35 cellular contexts compared by ENCODE assay signal in the genomic region with DNA sequence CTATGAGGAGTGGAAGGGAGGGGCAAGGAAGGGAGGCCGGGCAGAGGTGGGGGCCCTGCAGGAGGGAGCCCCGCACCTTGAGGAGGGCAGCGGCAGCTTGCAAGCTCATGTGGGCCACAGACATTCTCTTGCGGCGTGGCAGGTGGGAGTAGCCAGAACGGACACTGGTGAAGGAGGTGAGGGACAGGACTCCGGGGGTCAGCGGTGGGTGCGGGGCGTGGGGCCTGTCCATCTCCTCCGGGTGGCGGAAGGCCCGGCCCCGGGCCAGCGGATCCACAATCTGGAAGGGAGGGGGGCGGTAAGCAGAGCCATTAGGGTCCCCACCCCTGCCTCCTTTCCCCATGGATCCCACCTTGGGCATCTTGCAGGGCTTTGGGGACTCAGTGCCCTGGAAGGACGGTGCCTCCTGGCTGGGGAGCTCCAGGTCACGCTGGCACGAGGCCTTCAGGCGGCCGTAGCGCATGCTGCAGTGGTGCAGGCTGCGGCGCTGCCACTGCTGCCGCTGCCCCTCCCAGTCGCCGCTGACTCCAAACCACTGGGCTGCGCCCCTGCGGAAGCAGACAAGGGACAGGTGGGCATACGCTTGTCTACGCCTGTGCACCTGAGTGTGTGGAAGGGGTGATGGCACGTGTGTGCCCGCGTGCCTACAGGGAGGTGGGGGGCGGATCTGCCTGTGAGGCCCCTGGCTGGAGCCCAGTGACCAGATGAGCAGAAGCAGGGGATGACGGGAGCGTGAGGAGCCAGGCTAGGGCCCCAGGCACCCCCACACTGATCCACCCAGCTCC. TPM values are rescaled to one million over a fixed set of nuclear protein-coding genes. Genes with fewer than 3 reads are reported as not detected.
DNase-seq lines count a peak whose midpoint lies in the region; ATAC-seq, FAIRE-seq and TF ChIP-seq lines count a peak whose summit lies in the region.
"Had no signal": no experiment of that assay in that cellular context is flagged by ENCODE, and none has a peak within 500 bp of the region (broad histone marks: within the 10 kb centered on the region; RNA-seq: fewer than 3 reads in every experiment).

No MANE protein-coding gene starts in this region.

- H3K4me1 Mint-ChIP-seq in stimulated activated naive CD8-positive, alpha-beta T cell treated with anti-CD3 and anti-CD28 coated beads, Interleukin-15, amount 100 ng/mL, for 72 hours, result peaks cover 19% of the 10 kb centered on the region
- H3K4me1 Mint-ChIP-seq in naive B cell, result peaks cover 42 to 72% (median 70%) of the 10 kb centered on the region in 3 donors

- H3F3A ChIP-seq in PC-3 (ENCODE audit: low read length, unreplicated experiment), result no peaks in the 10 kb centered on the region

- H3K27me3 ChIP-seq in GM12878 (replicated peaks in 1 of 2; ENCODE audit: control insufficient read depth in 2 of 2, insufficient read depth in 2 of 2, low read length in 1 of 2) (no peaks in the 10 kb centered on the region), psoas muscle (ENCODE audit: insufficient read depth in 3 of 3, low read length in 2 of 3) (no peaks in the 10 kb centered on the region), PC-3 (ENCODE audit: low read length) (no peaks in the 10 kb centered on the region)
- H3K27me3 ChIP-seq: uterus had no signal

- no peaks in the 10 kb centered on the region for H3K27me3 Mint-ChIP-seq in stimulated activated naive CD8-positive, alpha-beta T cell treated with anti-CD3 and anti-CD28 coated beads, Interleukin-15, amount 100 ng/mL, for 72 hours
- peaks cover 0 to 5% (median 4%) of the 10 kb centered on the region in 3 donors for H3K27me3 Mint-ChIP-seq in naive B cell
- H3K27me3 Mint-ChIP-seq: activated naive CD8-positive, alpha-beta T cell treated with anti-CD3 and anti-CD28 coated beads, Interleukin-2, amount 50 U/mL, for 24 hours; effector memory CD8-positive, alpha-beta T cell; naive thymus-derived CD4-positive, alpha-beta T cell had no signal

- TF ChIP-seq CTCF in GM12878 (IDR thresholded peaks at IDR 0.05 in 2 of 3, conservative IDR thresholded peaks at IDR 0.05 in 1 of 3; ENCODE audit: control insufficient read depth in 2 of 3, extremely low read depth in 1 of 3, insufficient read depth in 1 of 3, low read depth in 3 of 3, low read length in 3 of 3), result no peak
- no peak for TF ChIP-seq CTCF in psoas muscle (IDR thresholded peaks at IDR 0.05)
- no peak for TF ChIP-seq CTCF in PC-3 (conservative IDR thresholded peaks at IDR 0.05; ENCODE audit: low read depth, low read length)

- H3K36me3 ChIP-seq in GM12878 (ENCODE audit: control insufficient read depth in 2 of 2, insufficient read depth in 2 of 2, low read length in 1 of 2) (peaks cover 4 to 5% of the 10 kb centered on the region in 2 experiments; a peak in 2 of 4 replicates), psoas muscle (ENCODE audit: insufficient read depth in 1 of 2, low read depth in 1 of 2) (peaks cover 0 to 35% of the 10 kb centered on the region in 2 donors), PC-3 (ENCODE audit: low read depth, low read length) (no peaks in the 10 kb centered on the region)
- H3K36me3 ChIP-seq: thoracic aorta, uterus had no signal

- SMC1A ChIA-PET in GM12878 (lab: Charles Lee; ENCODE audit: uncharacterized antibody, unreplicated experiment), result interaction anchor here (12.0 kb wide), 1 partner anchor 21 kb away, joined by 115 read pairs; a partner anchor contains a TSS

- BruUV-seq in GM12878 (replicated peaks; lab: Mats Ljungman, UMichigan) (TSS peak; percentile 10), PC-3 (replicated peaks; lab: Mats Ljungman, UMichigan) (no TSS peak)

- FAIRE-seq in GM12878 (lab: Jason Lieb, UNC) (no peak), frontal cortex (lab: Jason Lieb, UNC) (no peak)
- FAIRE-seq: astrocyte had no signal

- H3K4me3 ChIP-seq in GM12878 (no peak overlapping the region), psoas muscle (no peak overlapping the region), PC-3 (ENCODE audit: low read length) (no peak overlapping the region)
- H3K4me3 ChIP-seq: HAP-1, thoracic aorta, uterus had no signal

- no peak for DNase-seq in stimulated activated naive CD8-positive, alpha-beta T cell treated with anti-CD3 and anti-CD28 coated beads, Interleukin-15, amount 100 ng/mL, for 72 hours
- no peak for DNase-seq in stimulated activated naive CD8-positive, alpha-beta T cell treated with anti-CD3 and anti-CD28 coated beads, Interleukin-15, Interleukin-2, amounts not matched to agents 100 U/mL and 50 U/mL, for 24 hours
- DNase-seq in GM12878 (ENCODE audit: low read depth, low spot score) (no peak), naive B cell (no peak), frontal cortex (ENCODE audit: low spot score in 2 of 2) (no peak), psoas muscle (no peak), SK-N-DZ (ENCODE audit: low spot score) (no peak), PC-3 (no peak)
- DNase-seq: activated CD4-positive, alpha-beta T cell treated with anti-CD3 and anti-CD28 coated beads, Interleukin-2, amount 50 U/mL, for 48 hours; activated naive CD4-positive, alpha-beta T cell; activated naive CD8-positive, alpha-beta T cell treated with anti-CD3 and anti-CD28 coated beads, Interleukin-2, amount 50 U/mL, for 24 hours; AML-193; DMS153; effector memory CD8-positive, alpha-beta T cell; erythroblast; glutamatergic neuron; left ventricle myocardium superior; midbrain; naive thymus-derived CD4-positive, alpha-beta T cell; NCI-H1092; NCI-H1694; NCI-H2171; NCI-H82; stimulated activated naive CD4-positive, alpha-beta T cell; T-helper 2 cell; uterus had no signal

- peaks cover 8% of the 10 kb centered on the region; the same call in 1 of the 2 replicates for H3K79me2 ChIP-seq in GM12878 (ENCODE audit: control insufficient read depth, insufficient read depth, low read length)
- no peaks in the 10 kb centered on the region for H3K79me2 ChIP-seq in PC-3 (ENCODE audit: low read length)

- no peaks in the 10 kb centered on the region for H3K9me3 Mint-ChIP-seq in stimulated activated naive CD8-positive, alpha-beta T cell treated with anti-CD3 and anti-CD28 coated beads, Interleukin-15, amount 100 ng/mL, for 72 hours
- peaks cover 0 to 4% (median 2%) of the 10 kb centered on the region in 7 donors for H3K9me3 Mint-ChIP-seq in naive B cell
- H3K9me3 Mint-ChIP-seq: activated naive CD8-positive, alpha-beta T cell treated with anti-CD3 and anti-CD28 coated beads, Interleukin-2, amount 50 U/mL, for 24 hours; effector memory CD8-positive, alpha-beta T cell; naive thymus-derived CD4-positive, alpha-beta T cell had no signal

- 96% methylated on average over 37 of the region's 37 CpGs for WGBS in GM12878 (ENCODE audit: insufficient coverage, insufficient replicate concordance, low lambda C conversion rate, missing lambda C conversion rate)
- 92 to 94% (median 92%) methylated on average over 34 to 37 of the region's 37 CpGs for WGBS in psoas muscle, 3 donors

- TF ChIP-seq RAD21 in GM12878 (IDR thresholded peaks at IDR 0.05; ENCODE audit: insufficient read depth, low read depth, low read length), result no peak

- H3K9me3 ChIP-seq in GM12878 (replicated peaks; ENCODE audit: control insufficient read depth, insufficient read depth, low read length), result no peaks in the 10 kb centered on the region
- H3K9me3 ChIP-seq in psoas muscle, result no peaks in the 10 kb centered on the region
- no peaks in the 10 kb centered on the region for H3K9me3 ChIP-seq in PC-3 (ENCODE audit: low read length)
- H3K9me3 ChIP-seq: HAP-1, thoracic aorta, uterus had no signal

- H3K9me2 ChIP-seq in PC-3 (replicated peaks; ENCODE audit: low read length), result no peaks in the 10 kb centered on the region

- no peak for TF ChIP-seq POLR2A in GM12878 (IDR thresholded peaks at IDR 0.05; ENCODE audit: low read depth, low read length)

- POLR2A ChIA-PET in GM12878 (lab: Charles Lee) (no interaction called here), PC-3 (lab: Charles Lee; ENCODE audit: unreplicated experiment) (interaction anchor here (0.5 kb wide), 1 partner anchor 53 kb away, joined by 7 read pairs; no protein-coding TSS in a partner anchor)

- H3K4me1 ChIP-seq in GM12878 (ENCODE audit: control insufficient read depth, insufficient read depth, low read length) (peaks cover 38% of the 10 kb centered on the region), psoas muscle (no peaks in the 10 kb centered on the region), PC-3 (ENCODE audit: insufficient read depth, low read length) (no peaks in the 10 kb centered on the region; the same call in 1 of the 2 replicates)
- H3K4me1 ChIP-seq: uterus had no signal

- H3K27ac ChIP-seq in GM12878 (ENCODE audit: control insufficient read depth, insufficient read depth) (no peak overlapping the region; the same call in 1 of the 2 replicates), psoas muscle (no peak overlapping the region), PC-3 (ENCODE audit: low read length) (no peak overlapping the region)
- H3K27ac ChIP-seq: thoracic aorta, uterus had no signal

- RAD21 ChIA-PET in GM12878 (lab: Charles Lee; ENCODE audit: unreplicated experiment), result interaction anchor here (0.9 kb wide), 1 partner anchor 14 kb away, joined by 3 read pairs; no protein-coding TSS in a partner anchor

- no peak for TF ChIP-seq EP300 in GM12878 (IDR thresholded peaks at IDR 0.05; ENCODE audit: borderline replicate concordance in 1 of 2, control insufficient read depth in 1 of 2, low read depth in 2 of 2, low read length in 2 of 2)

- no peak overlapping the region for H3K27ac Mint-ChIP-seq in stimulated activated naive CD8-positive, alpha-beta T cell treated with anti-CD3 and anti-CD28 coated beads, Interleukin-15, amount 100 ng/mL, for 72 hours
- peak overlapping the region; percentile 83 to 99 (median 94) for H3K27ac Mint-ChIP-seq in naive B cell
- H3K27ac Mint-ChIP-seq: activated naive CD8-positive, alpha-beta T cell treated with anti-CD3 and anti-CD28 coated beads, Interleukin-2, amount 50 U/mL, for 24 hours; naive thymus-derived CD4-positive, alpha-beta T cell had no signal

- no peaks in the 10 kb centered on the region for H4K20me1 ChIP-seq in GM12878 (ENCODE audit: control insufficient read depth, insufficient read depth)
- H4K20me1 ChIP-seq in PC-3 (ENCODE audit: low read length), result no peaks in the 10 kb centered on the region

- H3K36me3 Mint-ChIP-seq in naive B cell, result peaks cover 9% of the 10 kb centered on the region in 2 donors

- H3K4me3 Mint-ChIP-seq in stimulated activated naive CD8-positive, alpha-beta T cell treated with anti-CD3 and anti-CD28 coated beads, Interleukin-15, amount 100 ng/mL, for 72 hours, result no peak overlapping the region
- H3K4me3 Mint-ChIP-seq in naive B cell, result peak overlapping the region in 6 of 8 donors; percentile 56 to 93 (median 82)
- H3K4me3 Mint-ChIP-seq: activated naive CD8-positive, alpha-beta T cell treated with anti-CD3 and anti-CD28 coated beads, Interleukin-2, amount 50 U/mL, for 24 hours; effector memory CD8-positive, alpha-beta T cell; naive thymus-derived CD4-positive, alpha-beta T cell had no signal

- peak; percentile 32 for ATAC-seq in stimulated activated naive CD8-positive, alpha-beta T cell treated with anti-CD3 and anti-CD28 coated beads, Interleukin-15, amount 100 ng/mL, for 72 hours
- ATAC-seq in stimulated activated naive CD8-positive, alpha-beta T cell treated with anti-CD3 and anti-CD28 coated beads, Interleukin-15, Interleukin-2, amounts not matched to agents 100 U/mL and 50 U/mL, for 24 hours, result no peak
- ATAC-seq in GM12878 (no peak), naive B cell (ENCODE audit: low read depth in 2 of 2) (no peak), psoas muscle (no peak), PC-3 (no peak)
- ATAC-seq: activated CD4-positive, CD25-positive, alpha-beta regulatory T cell treated with anti-CD3 and anti-CD28 coated beads, Interleukin-2, amount 50 U/mL, for 24 hours; activated naive CD8-positive, alpha-beta T cell treated with anti-CD3 and anti-CD28 coated beads, Interleukin-2, amount 50 U/mL, for 24 hours; effector memory CD8-positive, alpha-beta T cell; left ventricle myocardium superior; naive thymus-derived CD4-positive, alpha-beta T cell; SK-N-SH treated with all-trans-retinoic acid at 6 μM for 48 hours had no signal

- no peak overlapping the region for H2AFZ ChIP-seq in GM12878 (ENCODE audit: control insufficient read depth, low read depth, low read length)
- H2AFZ ChIP-seq in PC-3 (ENCODE audit: low read length), result no peak overlapping the region

- intact Hi-C loops in GM12878 (cut with micrococcal nuclease; ENCODE audit: unreplicated experiment) (no loop called here), psoas muscle (cut with DNase I) (no loop called here), PC-3 (cut with micrococcal nuclease) (no loop called here)

- CTCF ChIA-PET in GM12878 (lab: Yijun Ruan, JAX), result no interaction called here
- CTCF ChIA-PET in PC-3 (lab: Charles Lee), result no interaction called here

- in situ Hi-C loops in GM12878 (cut with MboI), result no loop called here

- peak overlapping the region; percentile 54; the same call in 1 of the 2 replicates for H3K4me2 ChIP-seq in GM12878 (ENCODE audit: control insufficient read depth, insufficient read depth)
- H3K4me2 ChIP-seq in PC-3 (ENCODE audit: low read length), result no peak overlapping the region

- H3K9ac ChIP-seq in GM12878 (ENCODE audit: control insufficient read depth, insufficient read depth, low read length) (no peak overlapping the region), PC-3 (ENCODE audit: low read length) (no peak overlapping the region)

RNA-seq across cellular contexts. Expression of a gene that starts 11.5 kb away (rescaled TPM):
- total RNA-seq in GM12878 (2013; cell fraction: nucleolus; rRNA removed), result not detected in 2 replicates
- total RNA-seq in GM12878 (2014; rRNA removed), result not detected in 2 replicates
- total RNA-seq in GM12878 (2014; rRNA removed; fragmentation: Illumina TruSeq; extraction: Trizol), result not detected in 2 replicates
- total RNA-seq in GM12878 (2021), result 0.23 TPM in 1 of 2 replicates, not detected in the other
- not detected for polyA plus RNA-seq in GM12878 (2011; ENCODE audit: low read depth)
- not detected in 2 replicates for polyA plus RNA-seq in GM12878 (2011; rRNA removed)
- polyA plus RNA-seq in GM12878 (2011; cell fraction: cytosol; rRNA removed), result 0.07 TPM in 1 of 2 replicates, not detected in the other
- polyA plus RNA-seq in GM12878 (2011; cell fraction: nucleus; rRNA removed), result 0.29 TPM in 1 of 2 replicates, not detected in the other
- 0.48 TPM in 1 of 2 replicates, not detected in the other for polyA plus RNA-seq in GM12878 (2012)
- polyA plus RNA-seq in GM12878 (2014; fragmentation: Illumina TruSeq; extraction: Trizol), result not detected in 2 replicates
- polyA plus RNA-seq in GM12878 (2014; fragmentation: Nextera tagmentation; extraction: Ambion mirVana), result not detected
- not detected in 2 replicates for polyA plus RNA-seq in GM12878 (2014; rRNA removed)
- polyA plus RNA-seq in GM12878 (2016; fragmentation: Nextera tagmentation; extraction: Ambion mirVana), result not detected
- polyA minus RNA-seq in GM12878 (2011; rRNA and poly(A)+ RNA removed), result not detected in 2 replicates
- not detected in 2 replicates for polyA minus RNA-seq in GM12878 (2011; cell fraction: cytosol; rRNA and poly(A)+ RNA removed)
- polyA minus RNA-seq in GM12878 (2011; cell fraction: nucleus; rRNA and poly(A)+ RNA removed), result not detected in 2 replicates
- 1 to 10 TPM in 1 of 6 donors, under 1 TPM in 2, not detected in 3; 0.24 to 1.2 (median 0.43) TPM for polyA plus RNA-seq in naive B cell (ENCODE audit: low read depth in 6 of 6)
- total RNA-seq in frontal cortex, result not detected
- not detected for total RNA-seq in psoas muscle
- under 1 TPM in 2 of 3 donors, not detected in 1; 0.09 to 0.13 TPM for polyA plus RNA-seq in psoas muscle
- polyA plus RNA-seq in SK-N-DZ (2014; cell fraction: cytosol; rRNA removed), result not detected in 2 replicates
- polyA plus RNA-seq in SK-N-DZ (2014; cell fraction: nucleus; rRNA removed), result not detected in 2 replicates
- total RNA-seq in PC-3 (2014; rRNA removed), result not detected in 2 replicates
- total RNA-seq: A673; astrocyte; cardiac septum; left ventricle myocardium superior; naive thymus-derived CD4-positive, alpha-beta T cell; NCI-H460; osteoblast; thoracic aorta; uterus had no signal
- polyA plus RNA-seq: naive thymus-derived CD4-positive, alpha-beta T cell had no signal

RNA-seq across cellular contexts. Expression of a gene that starts 22.3 kb away (rescaled TPM):
- 130 and 159 TPM in 2 replicates for total RNA-seq in GM12878 (2013; cell fraction: nucleolus; rRNA removed)
- total RNA-seq in GM12878 (2014; rRNA removed) (22.5 and 31.1 TPM in 2 replicates), GM12878 (2014; rRNA removed; fragmentation: Illumina TruSeq; extraction: Trizol) (10.9 and 12.2 TPM in 2 replicates), GM12878 (2021) (30.5 and 43.0 TPM in 2 replicates), frontal cortex (1.6 TPM), psoas muscle (10 to 100 TPM in 3 of 4 donors, 1 to 10 TPM in 1; 6.6 to 23.1 (median 12.4) TPM), PC-3 (2014; rRNA removed) (52.3 and 74.8 TPM in 2 replicates)
- 10.0 TPM for polyA plus RNA-seq in GM12878 (2011; ENCODE audit: low read depth)
- polyA plus RNA-seq in GM12878 (2011; rRNA removed) (2.0 and 6.5 TPM in 2 replicates), GM12878 (2014; fragmentation: Illumina TruSeq; extraction: Trizol) (3.7 and 12.9 TPM in 2 replicates), GM12878 (2014; fragmentation: Nextera tagmentation; extraction: Ambion mirVana) (1 to 10 TPM in 1 of 2 experiments, under 1 TPM in 1; 0.97 to 1.1 TPM), GM12878 (2014; rRNA removed) (38.3 and 42.4 TPM in 2 replicates), GM12878 (2016; fragmentation: Nextera tagmentation; extraction: Ambion mirVana) (10 to 100 TPM; 24.5 to 26.4 TPM), naive B cell (ENCODE audit: low read depth in 6 of 6) (100 to 1,000 TPM in 1 of 6 donors, 10 to 100 TPM in 5; 44.0 to 148 (median 51.7) TPM), psoas muscle (10 to 100 TPM; 11.2 to 14.7 (median 13.9) TPM)
- 7.1 and 8.0 TPM in 2 replicates for polyA plus RNA-seq in GM12878 (2011; cell fraction: cytosol; rRNA removed)
- polyA plus RNA-seq in GM12878 (2011; cell fraction: nucleus; rRNA removed), result 52.8 and 56.2 TPM in 2 replicates
- 34.5 and 40.1 TPM in 2 replicates for polyA plus RNA-seq in GM12878 (2012)
- polyA minus RNA-seq in GM12878 (2011; rRNA and poly(A)+ RNA removed), result 7.6 and 15.0 TPM in 2 replicates
- polyA minus RNA-seq in GM12878 (2011; cell fraction: cytosol; rRNA and poly(A)+ RNA removed), result 7.0 and 7.6 TPM in 2 replicates
- polyA minus RNA-seq in GM12878 (2011; cell fraction: nucleus; rRNA and poly(A)+ RNA removed), result 14.9 and 27.1 TPM in 2 replicates
- polyA plus RNA-seq in SK-N-DZ (2014; cell fraction: cytosol; rRNA removed), result 0.08 and 1.0 TPM in 2 replicates
- polyA plus RNA-seq in SK-N-DZ (2014; cell fraction: nucleus; rRNA removed), result 0.56 and 0.89 TPM in 2 replicates

RNA-seq across cellular contexts. Expression of a gene that starts 26.0 kb away (rescaled TPM):
- 34.7 and 38.9 TPM in 2 replicates for total RNA-seq in GM12878 (2013; cell fraction: nucleolus; rRNA removed)
- 13.4 and 17.8 TPM in 2 replicates for total RNA-seq in GM12878 (2014; rRNA removed)
- total RNA-seq in GM12878 (2014; rRNA removed; fragmentation: Illumina TruSeq; extraction: Trizol), result 10.3 and 12.4 TPM in 2 replicates
- 35.2 and 39.0 TPM in 2 replicates for total RNA-seq in GM12878 (2021)
- 7.4 TPM for polyA plus RNA-seq in GM12878 (2011; ENCODE audit: low read depth)
- polyA plus RNA-seq in GM12878 (2011; rRNA removed), result 5.7 and 11.1 TPM in 2 replicates
- 11.0 and 15.8 TPM in 2 replicates for polyA plus RNA-seq in GM12878 (2011; cell fraction: cytosol; rRNA removed)
- 34.1 and 40.7 TPM in 2 replicates for polyA plus RNA-seq in GM12878 (2011; cell fraction: nucleus; rRNA removed)
- polyA plus RNA-seq in GM12878 (2012), result 15.5 and 18.7 TPM in 2 replicates
- 10.1 and 18.1 TPM in 2 replicates for polyA plus RNA-seq in GM12878 (2014; fragmentation: Illumina TruSeq; extraction: Trizol)
- polyA plus RNA-seq in GM12878 (2014; fragmentation: Nextera tagmentation; extraction: Ambion mirVana), result 1 to 10 TPM; 2.1 to 3.0 TPM
- polyA plus RNA-seq in GM12878 (2014; rRNA removed), result 14.5 and 21.7 TPM in 2 replicates
- polyA plus RNA-seq in GM12878 (2016; fragmentation: Nextera tagmentation; extraction: Ambion mirVana), result 10 to 100 TPM; 13.7 to 15.5 TPM
- 48.9 and 93.6 TPM in 2 replicates for polyA minus RNA-seq in GM12878 (2011; rRNA and poly(A)+ RNA removed)
- 13.2 and 13.6 TPM in 2 replicates for polyA minus RNA-seq in GM12878 (2011; cell fraction: cytosol; rRNA and poly(A)+ RNA removed)
- polyA minus RNA-seq in GM12878 (2011; cell fraction: nucleus; rRNA and poly(A)+ RNA removed), result 8.6 and 14.3 TPM in 2 replicates
- 10 to 100 TPM; 11.0 to 26.0 (median 16.4) TPM for polyA plus RNA-seq in naive B cell (ENCODE audit: low read depth in 6 of 6)
- 37.5 TPM for total RNA-seq in frontal cortex
- total RNA-seq in psoas muscle, result 10 to 100 TPM; 37.3 to 45.5 (median 39.7) TPM
- polyA plus RNA-seq in psoas muscle, result 10 to 100 TPM; 11.6 to 23.9 (median 12.3) TPM
- 24.6 and 32.0 TPM in 2 replicates for polyA plus RNA-seq in SK-N-DZ (2014; cell fraction: cytosol; rRNA removed)
- polyA plus RNA-seq in SK-N-DZ (2014; cell fraction: nucleus; rRNA removed), result 41.7 and 53.0 TPM in 2 replicates
- 64.7 and 77.3 TPM in 2 replicates for total RNA-seq in PC-3 (2014; rRNA removed)

RNA-seq across cellular contexts. Expression of a gene that starts 58.6 kb away (rescaled TPM):
- not detected in 2 replicates for total RNA-seq in GM12878 (2013; cell fraction: nucleolus; rRNA removed)
- 0.34 TPM in 1 of 2 replicates, not detected in the other for total RNA-seq in GM12878 (2014; rRNA removed)
- total RNA-seq in GM12878 (2014; rRNA removed; fragmentation: Illumina TruSeq; extraction: Trizol), result not detected in 2 replicates
- total RNA-seq in GM12878 (2021), result not detected in 2 replicates
- not detected for polyA plus RNA-seq in GM12878 (2011; ENCODE audit: low read depth)
- polyA plus RNA-seq in GM12878 (2011; rRNA removed), result not detected in 2 replicates
- 0.09 TPM in 1 of 2 replicates, not detected in the other for polyA plus RNA-seq in GM12878 (2011; cell fraction: cytosol; rRNA removed)
- 0.25 TPM in 1 of 2 replicates, not detected in the other for polyA plus RNA-seq in GM12878 (2011; cell fraction: nucleus; rRNA removed)
- not detected in 2 replicates for polyA plus RNA-seq in GM12878 (2012)
- polyA plus RNA-seq in GM12878 (2014; fragmentation: Illumina TruSeq; extraction: Trizol), result not detected in 2 replicates
- polyA plus RNA-seq in GM12878 (2014; fragmentation: Nextera tagmentation; extraction: Ambion mirVana), result not detected
- not detected in 2 replicates for polyA plus RNA-seq in GM12878 (2014; rRNA removed)
- not detected for polyA plus RNA-seq in GM12878 (2016; fragmentation: Nextera tagmentation; extraction: Ambion mirVana)
- 0.31 TPM in 1 of 2 replicates, not detected in the other for polyA minus RNA-seq in GM12878 (2011; rRNA and poly(A)+ RNA removed)
- polyA minus RNA-seq in GM12878 (2011; cell fraction: cytosol; rRNA and poly(A)+ RNA removed), result not detected in 2 replicates
- not detected in 2 replicates for polyA minus RNA-seq in GM12878 (2011; cell fraction: nucleus; rRNA and poly(A)+ RNA removed)
- polyA plus RNA-seq in naive B cell (ENCODE audit: low read depth in 6 of 6), result 1 to 10 TPM in 2 of 6 donors, under 1 TPM in 4; 0.21 to 2.4 (median 0.79) TPM
- total RNA-seq in frontal cortex, result 3.3 TPM
- total RNA-seq in psoas muscle, result 10 to 100 TPM in 3 of 4 donors, 1 to 10 TPM in 1; 9.5 to 14.6 (median 11.9) TPM
- polyA plus RNA-seq in psoas muscle, result 10 to 100 TPM in 1 of 3 donors, 1 to 10 TPM in 2; 6.4 to 12.6 (median 8.1) TPM
- polyA plus RNA-seq in SK-N-DZ (2014; cell fraction: cytosol; rRNA removed), result 0.93 and 4.2 TPM in 2 replicates
- polyA plus RNA-seq in SK-N-DZ (2014; cell fraction: nucleus; rRNA removed), result 1.4 and 2.7 TPM in 2 replicates
- total RNA-seq in PC-3 (2014; rRNA removed), result 0.40 and 0.62 TPM in 2 replicates
- total RNA-seq: naive thymus-derived CD4-positive, alpha-beta T cell had no signal

Comparison
In these comparisons a context has a peak if more than half of its experiments do, and no peak if none do; other contexts are left out.
1. H3K27ac Mint-ChIP-seq: peak in naive B cell (6 of 6); none in stimulated activated naive CD8-positive, alpha-beta T cell treated with anti-CD3 and anti-CD28 coated beads, Interleukin-15, amount 100 ng/mL, for 72 hours (0 of 2).
2. H3K4me3 Mint-ChIP-seq: peak in naive B cell (6 of 8); none in stimulated activated naive CD8-positive, alpha-beta T cell treated with anti-CD3 and anti-CD28 coated beads, Interleukin-15, amount 100 ng/mL, for 72 hours (0 of 2).